Comparison of ENCODE assay signal across 26 cellular contexts in genomic region chr5:67061511-67061910, GRCh38.
DNase-seq lines count a peak whose midpoint lies in the region; ATAC-seq and TF ChIP-seq lines count a peak whose summit lies in the region.
"Had no signal": no experiment of that assay in that cellular context is flagged by ENCODE, and none has a peak within 500 bp of the region (broad histone marks: within the 10 kb centered on the region; RNA-seq: fewer than 3 reads in every experiment).

No MANE protein-coding gene starts in this region.

- no peak overlapping the region for H3K4me3 Mint-ChIP-seq in activated T-cell treated with anti-CD3 and anti-CD28 coated beads, Interleukin-2, amount 50 U/mL, for 72 hours
- no peak overlapping the region for H3K4me3 Mint-ChIP-seq in activated T-cell treated with anti-CD3 and anti-CD28 coated beads, Interleukin-2, amount 50 U/mL, for 4 hours
- H3K4me3 Mint-ChIP-seq: CD14-positive monocyte; CD8-positive, alpha-beta memory T cell; IgD-negative memory B cell had no signal

- H3K27ac ChIP-seq in osteoblast (ENCODE audit: low read depth, low read length) (no peak overlapping the region), vagina (peak overlapping the region; percentile 38), OCI-LY7 (ENCODE audit: low read depth, low read length, poor library complexity, severe bottlenecking) (no peak overlapping the region)
- H3K27ac ChIP-seq: 22Rv1, HL-60, KMS-11 had no signal

- no peaks in the 10 kb centered on the region for H3K27me3 ChIP-seq in osteoblast (ENCODE audit: insufficient read depth, low read length)
- H3K27me3 ChIP-seq in vagina = no peaks in the 10 kb centered on the region
- H3K27me3 ChIP-seq: BE2C had no signal

- H3K36me3 ChIP-seq in osteoblast (ENCODE audit: insufficient read depth, low read length) (no peaks in the 10 kb centered on the region), vagina (no peaks in the 10 kb centered on the region), OCI-LY7 (ENCODE audit: insufficient read depth, low read length) (no peaks in the 10 kb centered on the region)
- H3K36me3 ChIP-seq: BE2C had no signal

- H3K27ac Mint-ChIP-seq in activated T-cell treated with anti-CD3 and anti-CD28 coated beads, Interleukin-2, amount 50 U/mL, for 72 hours = peak overlapping the region; percentile 14
- H3K27ac Mint-ChIP-seq: CD14-positive monocyte; CD8-positive, alpha-beta memory T cell; IgD-negative memory B cell had no signal

- H3K4me1 Mint-ChIP-seq in activated T-cell treated with anti-CD3 and anti-CD28 coated beads, Interleukin-2, amount 50 U/mL, for 72 hours (ENCODE audit: low read depth) = peaks cover 23% of the 10 kb centered on the region
- peaks cover 23% of the 10 kb centered on the region for H3K4me1 Mint-ChIP-seq in activated T-cell treated with anti-CD3 and anti-CD28 coated beads, Interleukin-2, amount 50 U/mL, for 4 hours (ENCODE audit: low read depth)
- H3K4me1 Mint-ChIP-seq: CD14-positive monocyte had no signal

- no peaks in the 10 kb centered on the region for H3K9me2 ChIP-seq in OCI-LY7 (ENCODE audit: insufficient read depth, low read length)

- CTCF ChIA-PET in OCI-LY7 (lab: Charles Lee; ENCODE audit: unreplicated experiment) = no interaction called here

- H3K27me3 Mint-ChIP-seq in activated T-cell treated with anti-CD3 and anti-CD28 coated beads, Interleukin-2, amount 50 U/mL, for 72 hours (ENCODE audit: low read depth) = no peaks in the 10 kb centered on the region
- H3K27me3 Mint-ChIP-seq in activated T-cell treated with anti-CD3 and anti-CD28 coated beads, Interleukin-2, amount 50 U/mL, for 4 hours (ENCODE audit: low read depth) = no peaks in the 10 kb centered on the region
- H3K27me3 Mint-ChIP-seq: IgD-negative memory B cell had no signal

- no TSS peak for BruUV-seq in OCI-LY7 (replicated peaks; lab: Mats Ljungman, UMichigan)

- TF ChIP-seq POLR2A in vagina (IDR thresholded peaks at IDR 0.05) = no peak

- intact Hi-C loops in vagina (cut with DNase I) = no loop called here
- intact Hi-C loops in OCI-LY7 (cut with micrococcal nuclease; ENCODE audit: unreplicated experiment) = no loop called here

- H3K4me2 ChIP-seq in osteoblast (ENCODE audit: insufficient read depth, low read length) (no peak overlapping the region), OCI-LY7 (ENCODE audit: low read length) (no peak overlapping the region)
- H3K4me2 ChIP-seq: KMS-11 had no signal

- POLR2A ChIA-PET in OCI-LY7 (lab: Charles Lee) = no interaction called here

- no peak for ATAC-seq in activated T-cell treated with anti-CD3 and anti-CD28 coated beads, Interleukin-2, amount 50 U/mL, for 72 hours (replicated peaks in 1 of 2)
- no peak for ATAC-seq in activated T-cell treated with anti-CD3 and anti-CD28 coated beads, Interleukin-2, amount 50 U/mL, for 4 hours
- ATAC-seq: PC-3 had no signal

- no peak for DNase-seq in activated T-cell treated with anti-CD3 and anti-CD28 coated beads, Interleukin-2, amount 50 U/mL, for 72 hours
- DNase-seq in activated T-cell treated with anti-CD3 and anti-CD28 coated beads, Interleukin-2, amount 50 U/mL, for 4 hours = no peak
- DNase-seq in epithelial cell of esophagus (ENCODE audit: low read depth) (peak; percentile 90), osteoblast (ENCODE audit: insufficient read length, low spot score, missing footprints) (peak; percentile 19), vagina (ENCODE audit: extremely low spot score in 2 of 2) (no peak), activated gamma-delta T cell (lab: John Stamatoyannopoulos, UW) (no peak), OCI-LY7 (ENCODE audit: low spot score) (no peak), NCI-H82 treated with DMSO at 0.1 percent for 48 hours (lab: John Stamatoyannopoulos, UW; ENCODE audit: unreplicated experiment) (no peak)
- DNase-seq: ACHN; BE2C; CD8-positive, alpha-beta memory T cell; DND-41; NCI-H1092 treated with DMSO at 0.1 percent for 48 hours; NCI-H1436; NCI-H187; NCI-H2081 treated with DMSO at 0.1 percent for 48 hours; NCI-H2171; NCI-H524; NCI-H748 treated with DMSO at 0.1 percent for 48 hours; PC-3; Right ventricle myocardium superior had no signal

- H3K36me3 Mint-ChIP-seq in activated T-cell treated with anti-CD3 and anti-CD28 coated beads, Interleukin-2, amount 50 U/mL, for 72 hours (ENCODE audit: insufficient read depth in 2 of 2) = peaks cover 6 to 12% of the 10 kb centered on the region in 2 donors
- H3K36me3 Mint-ChIP-seq in activated T-cell treated with anti-CD3 and anti-CD28 coated beads, Interleukin-2, amount 50 U/mL, for 4 hours (ENCODE audit: insufficient read depth) = peaks cover 27% of the 10 kb centered on the region
- H3K36me3 Mint-ChIP-seq: CD14-positive monocyte had no signal

- no peak overlapping the region for H3K4me3 ChIP-seq in epithelial cell of esophagus (ENCODE audit: low read length)
- H3K4me3 ChIP-seq in osteoblast (ENCODE audit: insufficient read depth, low read length) = no peak overlapping the region
- H3K4me3 ChIP-seq in vagina = no peak overlapping the region
- H3K4me3 ChIP-seq in OCI-LY7 (ENCODE audit: low read depth, low read length, poor library complexity, severe bottlenecking) = no peak overlapping the region

- peaks cover 0 to 1% of the 10 kb centered on the region in 2 donors for H3K9me3 Mint-ChIP-seq in activated T-cell treated with anti-CD3 and anti-CD28 coated beads, Interleukin-2, amount 50 U/mL, for 72 hours
- H3K9me3 Mint-ChIP-seq in activated T-cell treated with anti-CD3 and anti-CD28 coated beads, Interleukin-2, amount 50 U/mL, for 4 hours = no peaks in the 10 kb centered on the region
- H3K9me3 Mint-ChIP-seq: CD14-positive monocyte; CD8-positive, alpha-beta memory T cell; IgD-negative memory B cell had no signal

- H2AFZ ChIP-seq in osteoblast (ENCODE audit: low read length) (no peak overlapping the region), OCI-LY7 (ENCODE audit: low read length) (no peak overlapping the region)

- no peaks in the 10 kb centered on the region for H4K20me1 ChIP-seq in osteoblast (ENCODE audit: insufficient read depth, low read length)
- no peaks in the 10 kb centered on the region; the same call in 1 of the 2 replicates for H4K20me1 ChIP-seq in OCI-LY7 (ENCODE audit: insufficient read depth, low read length)

- no peaks in the 10 kb centered on the region for H3K9me3 ChIP-seq in osteoblast (ENCODE audit: low read depth, low read length)
- no peaks in the 10 kb centered on the region for H3K9me3 ChIP-seq in vagina
- no peaks in the 10 kb centered on the region for H3K9me3 ChIP-seq in OCI-LY7 (ENCODE audit: low read length)
- H3K9me3 ChIP-seq: BE2C had no signal

- no peak for TF ChIP-seq CTCF in epithelial cell of esophagus (IDR thresholded peaks at IDR 0.05; ENCODE audit: insufficient read depth, low read depth, low read length, missing control alignments)
- no peak for TF ChIP-seq CTCF in osteoblast (IDR thresholded peaks at IDR 0.05; ENCODE audit: extremely low read depth, low read depth, low read length)
- no peak for TF ChIP-seq CTCF in vagina (IDR thresholded peaks at IDR 0.05)
- no peak for TF ChIP-seq CTCF in OCI-LY7 (conservative IDR thresholded peaks at IDR 0.05; ENCODE audit: low read length)

- H3K4me1 ChIP-seq in osteoblast (ENCODE audit: insufficient read depth, low read length) = peaks cover 14% of the 10 kb centered on the region
- H3K4me1 ChIP-seq in vagina = peaks cover 46% of the 10 kb centered on the region
- no peaks in the 10 kb centered on the region for H3K4me1 ChIP-seq in OCI-LY7 (ENCODE audit: insufficient read depth, low read length, poor library complexity, severe bottlenecking)
- H3K4me1 ChIP-seq: BE2C had no signal

- H3K79me2 ChIP-seq in osteoblast (ENCODE audit: insufficient read depth, low read length) (peaks cover 8% of the 10 kb centered on the region), OCI-LY7 (ENCODE audit: insufficient read depth, low read depth, low read length) (no peaks in the 10 kb centered on the region)

Comparison
In these comparisons a context has a peak if more than half of its experiments do, and no peak if none do; other contexts are left out.
1. DNase-seq: peak in epithelial cell of esophagus (single experiment) and osteoblast (single experiment); none in activated T-cell treated with anti-CD3 and anti-CD28 coated beads, Interleukin-2, amount 50 U/mL, for 72 hours (0 of 2), activated T-cell treated with anti-CD3 and anti-CD28 coated beads, Interleukin-2, amount 50 U/mL, for 4 hours (single experiment), vagina (0 of 2), activated gamma-delta T cell (single experiment), OCI-LY7 (single experiment) and NCI-H82 treated with DMSO at 0.1 percent for 48 hours (single experiment).